In the genomic region with DNA sequence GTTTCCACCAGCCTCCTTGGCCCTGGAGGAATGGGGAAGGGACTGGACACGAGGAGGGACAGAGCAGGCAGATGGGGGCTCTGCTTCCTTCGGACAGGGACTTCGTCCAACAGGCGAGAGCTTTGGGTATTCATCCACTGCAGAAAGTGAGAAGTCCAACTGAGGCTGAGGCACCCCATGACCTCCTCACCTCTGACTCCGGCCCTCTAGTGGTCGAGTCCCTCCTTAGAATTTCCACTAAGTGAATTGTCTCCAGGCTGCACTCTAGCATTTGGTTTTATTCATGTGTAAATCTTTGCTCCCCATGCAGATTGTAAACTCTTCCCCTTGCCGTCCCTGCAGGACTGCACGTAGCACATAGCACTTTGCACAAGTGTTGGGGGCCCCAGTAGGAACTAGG, we compare ENCODE assay signal across 8 cellular contexts. TPM values are rescaled to one million over a fixed set of nuclear protein-coding genes. Genes with fewer than 3 reads are reported as not detected.
DNase-seq lines count a peak whose midpoint lies in the region; ATAC-seq and TF ChIP-seq lines count a peak whose summit lies in the region.

No MANE protein-coding gene starts in this region.

- no peaks in the 10 kb centered on the region for H3F3A ChIP-seq in PC-9 (ENCODE audit: insufficient read depth, low read depth)

- H3K4me1 ChIP-seq in PC-9 (replicated peaks; ENCODE audit: insufficient read depth) (no peaks in the 10 kb centered on the region), sigmoid colon (peaks cover 0 to 42% (median 31%) of the 10 kb centered on the region in 4 donors)

- H3K36me3 ChIP-seq in PC-9 (ENCODE audit: low read depth) (no peaks in the 10 kb centered on the region), sigmoid colon (no peaks in the 10 kb centered on the region)

- H3K27me3 ChIP-seq in PC-9 (ENCODE audit: insufficient read depth, low read depth) (no peaks in the 10 kb centered on the region), sigmoid colon (no peaks in the 10 kb centered on the region)

- H3K4me2 ChIP-seq in PC-9: no peak overlapping the region

- H3K79me2 ChIP-seq in PC-9 (ENCODE audit: low read depth): no peaks in the 10 kb centered on the region

- intact Hi-C loops in PC-9 (cut with micrococcal nuclease; ENCODE audit: unreplicated experiment): no loop called here
- intact Hi-C loops in sigmoid colon (cut with DNase I): no loop called here

- CTCF ChIA-PET in PC-9 (lab: Charles Lee): interaction anchor here (1.1 kb wide), 1 partner anchor 13 kb away, joined by 3 read pairs; no protein-coding TSS in a partner anchor

- POLR2A ChIA-PET in PC-9 (lab: Charles Lee; ENCODE audit: unreplicated experiment): no interaction called here

- no peak overlapping the region for H2AFZ ChIP-seq in PC-9

- BruUV-seq in PC-9 (replicated peaks; lab: Mats Ljungman, UMichigan): no TSS peak

- no peak for TF ChIP-seq POLR2A in sigmoid colon (IDR thresholded peaks at IDR 0.05)

- no peak for TF ChIP-seq EP300 in sigmoid colon (IDR thresholded peaks at IDR 0.05)

- no peaks in the 10 kb centered on the region for H3K9me2 ChIP-seq in PC-9 (ENCODE audit: insufficient read depth)

- no peak overlapping the region for H3K27ac ChIP-seq in PC-9
- H3K27ac ChIP-seq in sigmoid colon: peak overlapping the region; percentile 5 to 80 (median 61)

- 83 to 84% methylated on average over 8 of the region's 8 CpGs for WGBS in sigmoid colon, 2 donors

- ATAC-seq in HG02840 (IDR thresholded peaks at IDR 0.05; ENCODE audit: low FRiP score, unreplicated experiment): no peak

- H3K4me3 ChIP-seq in PC-9 (no peak overlapping the region), sigmoid colon (no peak overlapping the region)

- H3K9me3 ChIP-seq in PC-9 (ENCODE audit: insufficient read depth, low read depth): no peaks in the 10 kb centered on the region
- no peaks in the 10 kb centered on the region for H3K9me3 ChIP-seq in sigmoid colon

- TF ChIP-seq CTCF in GM10266 (IDR thresholded peaks at IDR 0.05; ENCODE audit: control insufficient read depth, insufficient read depth, low read depth, missing control alignments): peak; percentile 43
- TF ChIP-seq CTCF in PC-9 (conservative IDR thresholded peaks at IDR 0.05): peak; percentile 57; the same call in 1 of the 2 replicates
- TF ChIP-seq CTCF in sigmoid colon (IDR thresholded peaks at IDR 0.05): no peak

- no peak for DNase-seq in GM10266 (ENCODE audit: extremely low spot score)
- no peak for DNase-seq in PC-9
- peak; percentile 10 for DNase-seq in dermis blood vessel endothelial cell
- DNase-seq in sigmoid colon: no peak
- no peak for DNase-seq in DMS114 treated with DMSO at 0.1 percent for 48 hours (lab: John Stamatoyannopoulos, UW; ENCODE audit: unreplicated experiment)
- DNase-seq in GM19238 (ENCODE audit: insufficient read length, low spot score): no peak
- no peak for DNase-seq in cerebellum (ENCODE audit: low spot score)

- no peaks in the 10 kb centered on the region for H4K20me1 ChIP-seq in PC-9 (ENCODE audit: insufficient read depth)

RNA-seq across cellular contexts. Expression of a gene that starts 12.6 kb away (rescaled TPM):
- 23.9 and 24.1 TPM in 2 replicates for total RNA-seq in PC-9 (2021)
- total RNA-seq in dermis blood vessel endothelial cell: 3.3 and 3.7 TPM in 2 replicates
- 1 to 10 TPM; 1.9 to 7.1 (median 3.6) TPM for total RNA-seq in sigmoid colon
- 1 to 10 TPM; 1.8 to 4.3 (median 2.1) TPM for polyA plus RNA-seq in sigmoid colon
- 7.1 TPM for total RNA-seq in cerebellum

RNA-seq across cellular contexts. Expression of a gene that starts 12.7 kb away (rescaled TPM):
- 19.5 and 19.7 TPM in 2 replicates for total RNA-seq in PC-9 (2021)
- 23.0 and 28.8 TPM in 2 replicates for total RNA-seq in dermis blood vessel endothelial cell
- total RNA-seq in sigmoid colon: 100 to 1,000 TPM; 124 to 146 (median 136) TPM
- polyA plus RNA-seq in sigmoid colon: 10 to 100 TPM; 17.1 to 37.2 (median 24.7) TPM
- total RNA-seq in cerebellum: 25.9 TPM

Comparison
In these comparisons a context has a peak if more than half of its experiments do, and no peak if none do; other contexts are left out.
1. CTCF ChIP-seq: peak in GM10266 (single experiment) and PC-9 (single experiment); none in sigmoid colon (0 of 4).